ENCODE assay signal across 8 cellular contexts in genomic region chr7:73842248-73842895, GRCh38. TPM values are rescaled to one million over a fixed set of nuclear protein-coding genes. Genes with fewer than 3 reads are reported as not detected.
DNase-seq lines count a peak whose midpoint lies in the region; ATAC-seq and TF ChIP-seq lines count a peak whose summit lies in the region.

A gene with protein sequence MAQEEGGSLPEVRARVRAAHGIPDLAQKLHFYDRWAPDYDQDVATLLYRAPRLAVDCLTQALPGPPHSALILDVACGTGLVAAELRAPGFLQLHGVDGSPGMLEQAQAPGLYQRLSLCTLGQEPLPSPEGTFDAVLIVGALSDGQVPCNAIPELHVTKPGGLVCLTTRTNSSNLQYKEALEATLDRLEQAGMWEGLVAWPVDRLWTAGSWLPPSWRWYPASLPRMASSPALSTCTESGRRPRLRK (minus strand): TSS chr7:73842516. CDS start chr7:73842140, 376 bp downstream.

- intact Hi-C loops in Caco-2 (cut with micrococcal nuclease; ENCODE audit: unreplicated experiment), result no loop called here

- TF ChIP-seq CTCF in Caco-2 (IDR thresholded peaks at IDR 0.05; ENCODE audit: insufficient read depth in 1 of 2, low read depth in 1 of 2, low read length in 1 of 2, severe bottlenecking in 1 of 2, unreplicated experiment in 1 of 2), result no peak
- no peak for TF ChIP-seq CTCF in endothelial cell (IDR thresholded peaks at IDR 0.05; ENCODE audit: unreplicated experiment)

- DNase-seq in Caco-2 (peak; percentile 95), HUDEP-2 (lab: John Stamatoyannopoulos, UW; ENCODE audit: unreplicated experiment in 76 of 76) (peak in 75 of 76 experiments; percentile 10 to 95 (median 88)), NT2/D1 (ENCODE audit: low read depth, low spot score) (peak; percentile 86), endothelial cell (ENCODE audit: low spot score) (peak; percentile 90), middle frontal gyrus (ENCODE audit: extremely low spot score, low spot score) (peak; percentile 76)
- peak; percentile 81 for DNase-seq in activated CD8-positive, alpha-beta memory T cell treated with anti-CD3 and anti-CD28 coated beads, Interleukin-2, amount 50 U/mL, for 24 hours (ENCODE audit: extremely low read depth)
- DNase-seq in stimulated activated CD8-positive, alpha-beta memory T cell treated with anti-CD3 and anti-CD28 coated beads, Interleukin-2, amount 100 ng/mL, for 1 hour (ENCODE audit: low read depth in 2 of 2), result peak; percentile 73 to 76

- H3K9me3 Mint-ChIP-seq in Caco-2 (ENCODE audit: unreplicated experiment), result no peaks in the 10 kb centered on the region
- no peaks in the 10 kb centered on the region for H3K9me3 Mint-ChIP-seq in endothelial cell (ENCODE audit: unreplicated experiment)

- H3K4me3 ChIP-seq in Caco-2 (ENCODE audit: low read depth, low read length) (peak within 1 kb of the TSS; percentile 58), NT2/D1 (ENCODE audit: insufficient read length, low read depth) (peak within 1 kb of the TSS; percentile 63)

- CTCF ChIA-PET in Caco-2 (lab: Charles Lee), result interaction anchor here (0.6 to 1.3 kb wide), 4 partner anchors 13 to 235 kb away, joined by 3 to 8 read pairs (median 4); no protein-coding TSS in a partner anchor

- H3K36me3 ChIP-seq in Caco-2 (ENCODE audit: control insufficient read depth, insufficient read depth, low read length) (no peaks in the 10 kb centered on the region), NT2/D1 (ENCODE audit: insufficient read depth, insufficient read length, low read length) (no peaks in the 10 kb centered on the region)

- H3K9me3 ChIP-seq in Caco-2, result no peaks in the 10 kb centered on the region
- H3K9me3 ChIP-seq in NT2/D1 (ENCODE audit: insufficient read depth, low read length), result no peaks in the 10 kb centered on the region

- no peaks in the 10 kb centered on the region for H3K27me3 Mint-ChIP-seq in Caco-2 (ENCODE audit: insufficient read depth, unreplicated experiment)
- H3K27me3 Mint-ChIP-seq in endothelial cell (ENCODE audit: unreplicated experiment), result peaks cover 11% of the 10 kb centered on the region

- peak; percentile 92 for ATAC-seq in GM21381 (IDR thresholded peaks at IDR 0.05; ENCODE audit: unreplicated experiment)

- H3K4me3 Mint-ChIP-seq in Caco-2 (ENCODE audit: unreplicated experiment) (peak within 1 kb of the TSS; percentile 84), endothelial cell (ENCODE audit: unreplicated experiment) (peak within 1 kb of the TSS; percentile 81)

- H3K4me1 Mint-ChIP-seq in Caco-2 (ENCODE audit: low read depth, unreplicated experiment) (peaks cover 18% of the 10 kb centered on the region), endothelial cell (ENCODE audit: unreplicated experiment) (peaks cover 22% of the 10 kb centered on the region)

- H3K27me3 ChIP-seq in Caco-2 (replicated peaks; ENCODE audit: control insufficient read depth, insufficient read depth, low read length) (no peaks in the 10 kb centered on the region), NT2/D1 (ENCODE audit: insufficient read depth, insufficient read length) (no peaks in the 10 kb centered on the region)

- H3K27ac Mint-ChIP-seq in Caco-2 (ENCODE audit: unreplicated experiment) (peak within 1 kb of the TSS; percentile 73), endothelial cell (ENCODE audit: unreplicated experiment) (peak within 1 kb of the TSS; percentile 97)

- BruUV-seq in Caco-2 (replicated peaks; lab: Mats Ljungman, UMichigan), result no TSS peak

- peaks cover 6% of the 10 kb centered on the region for H3K36me3 Mint-ChIP-seq in Caco-2 (ENCODE audit: insufficient read depth, unreplicated experiment)
- H3K36me3 Mint-ChIP-seq in endothelial cell (ENCODE audit: low read depth, unreplicated experiment), result no peaks in the 10 kb centered on the region

- H3K4me1 ChIP-seq in Caco-2 (peaks cover 12% of the 10 kb centered on the region; the same call in 1 of the 2 replicates), NT2/D1 (ENCODE audit: insufficient read depth, insufficient read length) (peaks cover 4% of the 10 kb centered on the region)

- POLR2A ChIA-PET in Caco-2 (lab: Charles Lee), result interaction anchor here (0.5 to 1.3 kb wide), 11 partner anchors 9 to 320 kb away, joined by 3 to 52 read pairs (median 4); partner anchors contain the start of genes ABHD11, BAZ1B and CLDN4

- H3K9ac ChIP-seq in NT2/D1 (ENCODE audit: insufficient read length, low read depth), result peak within 1 kb of the TSS; percentile 80

RNA-seq across cellular contexts. Expression of the gene that starts here (rescaled TPM):
- total RNA-seq in Caco-2 (2022), result 1.5 and 1.7 TPM in 2 replicates
- 6.1 TPM for total RNA-seq in endothelial cell (ENCODE audit: unreplicated experiment)

Comparison
In these comparisons a context has a peak if more than half of its experiments do, and no peak if none do; other contexts are left out.
1. Peak in every context shown above with its lines: DNase-seq, ATAC-seq and H3K4me3 ChIP-seq.